7 cellular contexts compared by ENCODE assay signal in genomic region chr3:22928256-22928655, GRCh38.
DNase-seq lines count a peak whose midpoint lies in the region; ATAC-seq and TF ChIP-seq lines count a peak whose summit lies in the region.
"Not testable (repeated sequence)": the region's sequence is repeated elsewhere in the genome, so short reads cannot be mapped to it uniquely, and the experiment has no call there.

No MANE protein-coding gene starts in this region.

- not testable (repeated sequence) for H3K4me3 ChIP-seq in psoas muscle, smooth muscle cell

- not testable (repeated sequence) for H3K9me3 ChIP-seq in psoas muscle; smooth muscle cell (replicated peaks; ENCODE audit: low read depth)

- not testable (repeated sequence) for H4K20me1 ChIP-seq in smooth muscle cell (ENCODE audit: low read depth)

- not testable (repeated sequence) for H3K9ac ChIP-seq in smooth muscle cell (ENCODE audit: low read depth)

- peaks cover 17% of the 10 kb centered on the region for H3K4me1 Mint-ChIP-seq in nephron

- H3F3A ChIP-seq in smooth muscle cell (ENCODE audit: low read depth), result not testable (repeated sequence)

- H3K27me3 ChIP-seq in psoas muscle (ENCODE audit: insufficient read depth in 3 of 3, low read length in 2 of 3); smooth muscle cell (ENCODE audit: low read depth): not testable (repeated sequence)

- 40 to 43% (median 41%) methylated on average over 3 of the region's 3 CpGs for WGBS in psoas muscle, 3 donors
- WGBS in smooth muscle cell (ENCODE audit: low lambda C conversion rate), result 32% methylated on average over 3 of the region's 3 CpGs

- not testable (repeated sequence) for H3K4me2 ChIP-seq in smooth muscle cell

- H3K4me3 Mint-ChIP-seq in nephron, result not testable (repeated sequence)

- H3K27ac Mint-ChIP-seq in nephron, result peak overlapping the region; percentile 79 to 92 (median 87)

- peaks cover 13% of the 10 kb centered on the region for H3K4me1 ChIP-seq in psoas muscle
- not testable (repeated sequence) for H3K4me1 ChIP-seq in smooth muscle cell (ENCODE audit: low read depth)

- not testable (repeated sequence) for TF ChIP-seq CTCF in VCaP (conservative IDR thresholded peaks at IDR 0.05); nephron (IDR thresholded peaks at IDR 0.05; ENCODE audit: unreplicated experiment in 3 of 3); psoas muscle (IDR thresholded peaks at IDR 0.05); smooth muscle cell (IDR thresholded peaks at IDR 0.05; ENCODE audit: borderline replicate concordance, insufficient read depth, poor library complexity, severe bottlenecking)

- peak overlapping the region; percentile 67 for H2AFZ ChIP-seq in smooth muscle cell (ENCODE audit: low read depth)

- not testable (repeated sequence) for H3K9me3 Mint-ChIP-seq in nephron

- intact Hi-C loops in Right ventricle myocardium superior (cut with DNase I); left ventricle myocardium superior (cut with micrococcal nuclease); psoas muscle (cut with DNase I): not testable (repeated sequence)

- ATAC-seq in Right ventricle myocardium superior (ENCODE audit: poor library complexity), result peak; percentile 67
- ATAC-seq in left ventricle myocardium superior, result peak; percentile 40
- ATAC-seq in psoas muscle, result not testable (repeated sequence)

- H3K36me3 Mint-ChIP-seq in nephron (ENCODE audit: low read depth), result not testable (repeated sequence)

- not testable (repeated sequence) for H3K36me3 ChIP-seq in psoas muscle (ENCODE audit: insufficient read depth in 1 of 2, low read depth in 1 of 2); smooth muscle cell (ENCODE audit: low read depth)

- not testable (repeated sequence) for H3K27me3 Mint-ChIP-seq in nephron (ENCODE audit: low read depth)

- peak; percentile 10 for DNase-seq in cerebellar cortex (ENCODE audit: low spot score)
- not testable (repeated sequence) for DNase-seq in Right ventricle myocardium superior; left ventricle myocardium superior; psoas muscle; smooth muscle cell (lab: John Stamatoyannopoulos, UW; ENCODE audit: unreplicated experiment)

- not testable (repeated sequence) for H3K79me2 ChIP-seq in smooth muscle cell (ENCODE audit: low read depth)

- peak overlapping the region; percentile 25; the same call in 1 of the 2 replicates for H3K27ac ChIP-seq in VCaP
- H3K27ac ChIP-seq in psoas muscle, result peak overlapping the region; percentile 30
- peak overlapping the region; percentile 3 for H3K27ac ChIP-seq in smooth muscle cell (ENCODE audit: low read depth)
